1 cellular context compared by ENCODE assay signal in genomic region chr15:32029862-32030781, GRCh38.
TF ChIP-seq lines count a peak whose summit lies in the region.

Gene CHRNA7 (plus strand): TSS chr15:32030515. CDS start chr15:32030595, 80 bp downstream.

TF ChIP-seq in IMR-90, 13 proteins besides CTCF, POLR2A, EP300 and RAD21 (continued from another document):
- TF ChIP-seq SMC3 (IDR thresholded peaks at IDR 0.05; ENCODE audit: low read depth, low read length) = no peak
- TF ChIP-seq CEBPB (IDR thresholded peaks at IDR 0.05; ENCODE audit: low read depth, low read length) = no peak
- TF ChIP-seq FOS (IDR thresholded peaks at IDR 0.05; ENCODE audit: low read depth, low read length) = no peak
- TF ChIP-seq CHD1 (IDR thresholded peaks at IDR 0.05; ENCODE audit: low read depth, low read length) = no peak
- TF ChIP-seq ELK1 (IDR thresholded peaks at IDR 0.05; ENCODE audit: borderline replicate concordance, low read depth, low read length) = no peak
- TF ChIP-seq RCOR1 (IDR thresholded peaks at IDR 0.05; ENCODE audit: insufficient replicate concordance, low read length) = no peak
- TF ChIP-seq MXI1 (IDR thresholded peaks at IDR 0.05; ENCODE audit: borderline replicate concordance, low read depth, low read length) = no peak
- TF ChIP-seq BHLHE40 (IDR thresholded peaks at IDR 0.05; ENCODE audit: low read depth, low read length) = no peak
